2 cellular contexts compared by ENCODE assay signal in genomic region chr19:8421484-8422461, GRCh38.
TF ChIP-seq lines count a peak whose summit lies in the region.

No MANE protein-coding gene starts in this region.

TF ChIP-seq in K562, 482 proteins besides CTCF, POLR2A, EP300 and RAD21:
- TF ChIP-seq BCOR (IDR thresholded peaks at IDR 0.05) = peak; percentile 89
- 0 out of 2 replicates have a peak, but pooled peaks have one; percentile 36 for TF ChIP-seq HDAC2 (IDR thresholded peaks at IDR 0.05)
- TF ChIP-seq KDM1A (IDR thresholded peaks at IDR 0.05) = peak; percentile 58 to 72; a peak in 3 of 4 replicates
- TF ChIP-seq, protein P1, sequence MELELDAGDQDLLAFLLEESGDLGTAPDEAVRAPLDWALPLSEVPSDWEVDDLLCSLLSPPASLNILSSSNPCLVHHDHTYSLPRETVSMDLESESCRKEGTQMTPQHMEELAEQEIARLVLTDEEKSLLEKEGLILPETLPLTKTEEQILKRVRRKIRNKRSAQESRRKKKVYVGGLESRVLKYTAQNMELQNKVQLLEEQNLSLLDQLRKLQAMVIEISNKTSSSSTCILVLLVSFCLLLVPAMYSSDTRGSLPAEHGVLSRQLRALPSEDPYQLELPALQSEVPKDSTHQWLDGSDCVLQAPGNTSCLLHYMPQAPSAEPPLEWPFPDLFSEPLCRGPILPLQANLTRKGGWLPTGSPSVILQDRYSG (tag; conservative IDR thresholded peaks at IDR 0.05; ENCODE audit: low read depth) = no peak
- TF ChIP-seq RCOR1 (IDR thresholded peaks at IDR 0.05; ENCODE audit: borderline replicate concordance in 1 of 2, low read depth in 2 of 2, low read length in 2 of 2) = peak in 1 of 2 experiments; percentile 42; a peak in 1 of 4 replicates
- peak; percentile 74 for TF ChIP-seq RBM25 (IDR thresholded peaks at IDR 0.05; ENCODE audit: low read depth, low read length, severe bottlenecking)

TF ChIP-seq in liver, 16 proteins besides CTCF, POLR2A, EP300 and RAD21:
- TF ChIP-seq TAF1 (conservative IDR thresholded peaks at IDR 0.05) (peak; percentile 58), FOXA1 (IDR thresholded peaks at IDR 0.05) (peak; percentile 77), REST (IDR thresholded peaks at IDR 0.05) (peak; percentile 59), FOXA2 (IDR thresholded peaks at IDR 0.05) (peak; percentile 91), RXRA (IDR thresholded peaks at IDR 0.05) (peak; percentile 88 to 92), GABPA (IDR thresholded peaks at IDR 0.05 in 1 of 2, conservative IDR thresholded peaks at IDR 0.05 in 1 of 2) (no peak), HNF4G (IDR thresholded peaks at IDR 0.05) (peak; percentile 17), JUND (IDR thresholded peaks at IDR 0.05) (peak; percentile 74 to 80), HNF4A (conservative IDR thresholded peaks at IDR 0.05) (peak; percentile 89 to 93), EGR1 (IDR thresholded peaks at IDR 0.05; ENCODE audit: low read depth in 2 of 2) (no peak), YY1 (IDR thresholded peaks at IDR 0.05) (peak; percentile 81), SP1 (IDR thresholded peaks at IDR 0.05) (peak; percentile 97), NR2F2 (IDR thresholded peaks at IDR 0.05) (peak; percentile 64), MAX (IDR thresholded peaks at IDR 0.05) (peak; percentile 61)
- TF ChIP-seq, protein P2, sequence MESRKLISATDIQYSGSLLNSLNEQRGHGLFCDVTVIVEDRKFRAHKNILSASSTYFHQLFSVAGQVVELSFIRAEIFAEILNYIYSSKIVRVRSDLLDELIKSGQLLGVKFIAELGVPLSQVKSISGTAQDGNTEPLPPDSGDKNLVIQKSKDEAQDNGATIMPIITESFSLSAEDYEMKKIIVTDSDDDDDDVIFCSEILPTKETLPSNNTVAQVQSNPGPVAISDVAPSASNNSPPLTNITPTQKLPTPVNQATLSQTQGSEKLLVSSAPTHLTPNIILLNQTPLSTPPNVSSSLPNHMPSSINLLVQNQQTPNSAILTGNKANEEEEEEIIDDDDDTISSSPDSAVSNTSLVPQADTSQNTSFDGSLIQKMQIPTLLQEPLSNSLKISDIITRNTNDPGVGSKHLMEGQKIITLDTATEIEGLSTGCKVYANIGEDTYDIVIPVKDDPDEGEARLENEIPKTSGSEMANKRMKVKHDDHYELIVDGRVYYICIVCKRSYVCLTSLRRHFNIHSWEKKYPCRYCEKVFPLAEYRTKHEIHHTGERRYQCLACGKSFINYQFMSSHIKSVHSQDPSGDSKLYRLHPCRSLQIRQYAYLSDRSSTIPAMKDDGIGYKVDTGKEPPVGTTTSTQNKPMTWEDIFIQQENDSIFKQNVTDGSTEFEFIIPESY (IDR thresholded peaks at IDR 0.05) = peak; percentile 69
- TF ChIP-seq, protein P3, sequence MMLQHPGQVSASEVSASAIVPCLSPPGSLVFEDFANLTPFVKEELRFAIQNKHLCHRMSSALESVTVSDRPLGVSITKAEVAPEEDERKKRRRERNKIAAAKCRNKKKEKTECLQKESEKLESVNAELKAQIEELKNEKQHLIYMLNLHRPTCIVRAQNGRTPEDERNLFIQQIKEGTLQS (IDR thresholded peaks at IDR 0.05) = peak; percentile 50
